8 cellular contexts compared by ENCODE assay signal in genomic region chr1:31936966-31937299, GRCh38. TPM values are rescaled to one million over a fixed set of nuclear protein-coding genes. Genes with fewer than 3 reads are reported as not detected.
DNase-seq lines count a peak whose midpoint lies in the region; FAIRE-seq and TF ChIP-seq lines count a peak whose summit lies in the region.

No MANE protein-coding gene starts in this region.

- TF ChIP-seq CTCF in DOHH2 (IDR thresholded peaks at IDR 0.05; ENCODE audit: low read depth, low read length, poor library complexity, severe bottlenecking) (no peak), esophagus squamous epithelium (IDR thresholded peaks at IDR 0.05) (no peak), progenitor cell of endocrine pancreas (IDR thresholded peaks at IDR 0.05; ENCODE audit: unreplicated experiment) (no peak)

- H3K9ac ChIP-seq in SK-N-MC (ENCODE audit: insufficient read length), result peak overlapping the region; percentile 75

- H3K9me3 ChIP-seq in DOHH2 (ENCODE audit: control insufficient read depth, insufficient read depth, low read length) (no peaks in the 10 kb centered on the region), SK-N-MC (ENCODE audit: low read depth, low read length) (no peaks in the 10 kb centered on the region), esophagus squamous epithelium (no peaks in the 10 kb centered on the region)

- peaks cover 55% of the 10 kb centered on the region for H3F3A ChIP-seq in DOHH2 (ENCODE audit: control insufficient read depth, insufficient read depth)

- H3K27me3 ChIP-seq in DOHH2 (ENCODE audit: control insufficient read depth, low read length) (no peaks in the 10 kb centered on the region), esophagus squamous epithelium (no peaks in the 10 kb centered on the region)

- H3K27ac Mint-ChIP-seq in progenitor cell of endocrine pancreas, result peak overlapping the region; percentile 96

- H3K36me3 ChIP-seq in DOHH2 (ENCODE audit: control insufficient read depth, low read length) (peaks cover 57% of the 10 kb centered on the region), SK-N-MC (ENCODE audit: insufficient read depth, low read length) (no peaks in the 10 kb centered on the region), esophagus squamous epithelium (no peaks in the 10 kb centered on the region)

- DNase-seq in SK-N-MC (ENCODE audit: low read depth, low spot score) (no peak), esophagus squamous epithelium (lab: John Stamatoyannopoulos, UW) (no peak), progenitor cell of endocrine pancreas (ENCODE audit: low spot score, unreplicated experiment) (no peak), H4 (ENCODE audit: low spot score) (no peak), NCI-H1436 (lab: John Stamatoyannopoulos, UW) (no peak), GM19239 (ENCODE audit: insufficient read length, low spot score) (no peak)
- no peak for DNase-seq in activated CD4-positive, alpha-beta T cell treated with anti-CD3 and anti-CD28 coated beads, Interleukin-2, amount 50 U/mL, for 1 hour

- H3K27me3 Mint-ChIP-seq in progenitor cell of endocrine pancreas, result no peaks in the 10 kb centered on the region

- peaks cover 9% of the 10 kb centered on the region for H4K20me1 ChIP-seq in DOHH2 (ENCODE audit: control insufficient read depth, insufficient read depth, low read depth, low read length)

- FAIRE-seq in GM19239 (lab: Jason Lieb, UNC), result no peak

- WGBS in esophagus squamous epithelium, 2 donors, result 0% methylated on average over 2 of the region's 2 CpGs

- peaks cover 70% of the 10 kb centered on the region for H3K4me1 ChIP-seq in DOHH2 (ENCODE audit: control insufficient read depth, low read length)
- peaks cover 20 to 77% (median 62%) of the 10 kb centered on the region in 3 donors for H3K4me1 ChIP-seq in esophagus squamous epithelium

- TF ChIP-seq POLR2A in esophagus squamous epithelium (IDR thresholded peaks at IDR 0.05), result no peak

- H3K4me3 Mint-ChIP-seq in progenitor cell of endocrine pancreas (ENCODE audit: low read depth), result peak overlapping the region; percentile 98

- intact Hi-C loops in esophagus squamous epithelium (cut with DNase I), result no loop called here

- H3K4me2 ChIP-seq in DOHH2 (ENCODE audit: low read length), result peak overlapping the region; percentile 90

- no peaks in the 10 kb centered on the region for H3K36me3 Mint-ChIP-seq in progenitor cell of endocrine pancreas (ENCODE audit: insufficient read depth)

- H3K27ac ChIP-seq in DOHH2 (ENCODE audit: low read depth, low read length), result peak overlapping the region; percentile 87
- no peak overlapping the region for H3K27ac ChIP-seq in SK-N-MC
- H3K27ac ChIP-seq in esophagus squamous epithelium, result peak overlapping the region; percentile 96 to 99 (median 98)

- H3K9me2 ChIP-seq in DOHH2 (replicated peaks; ENCODE audit: control insufficient read depth, low read length), result no peaks in the 10 kb centered on the region

- H3K4me3 ChIP-seq in DOHH2 (ENCODE audit: low read length) (peak overlapping the region; percentile 87), SK-N-MC (peak overlapping the region; percentile 94), esophagus squamous epithelium (peak overlapping the region; percentile 72 to 97 (median 82))

- peaks cover 45% of the 10 kb centered on the region for H3K4me1 Mint-ChIP-seq in progenitor cell of endocrine pancreas (ENCODE audit: low read depth)

- no peaks in the 10 kb centered on the region for H3K9me3 Mint-ChIP-seq in progenitor cell of endocrine pancreas (ENCODE audit: low read depth)

- peaks cover 66% of the 10 kb centered on the region for H3K79me2 ChIP-seq in DOHH2 (ENCODE audit: control insufficient read depth, low read length)

RNA-seq across cellular contexts. Expression of gene PTP4A2, which starts 1.2 kb away (rescaled TPM):
- total RNA-seq in esophagus squamous epithelium (100 to 1,000 TPM in 3 of 4 donors, 10 to 100 TPM in 1; 71.4 to 122 (median 108) TPM), progenitor cell of endocrine pancreas (157 and 161 TPM in 2 replicates)
- 303 and 310 TPM in 2 replicates for total RNA-seq in H4 (2014; rRNA removed; shearing (Covaris generic))
